Comparison of ENCODE assay signal across 9 cellular contexts in genomic region chr14:51202914-51203665, GRCh38. TPM values are rescaled to one million over a fixed set of nuclear protein-coding genes. Genes with fewer than 3 reads are reported as not detected.
A peak's percentile ranks its signal among the peaks of the same experiment; 100 is the strongest.
DNase-seq lines count a peak whose midpoint lies in the region; ATAC-seq and TF ChIP-seq lines count a peak whose summit lies in the region.
"Had no signal": no experiment of that assay in that cellular context is flagged by ENCODE, and none has a peak within 500 bp of the region (broad histone marks: within the 10 kb centered on the region; RNA-seq: fewer than 3 reads in every experiment).

No MANE protein-coding gene starts in this region.

- H4K8ac ChIP-seq in H9 (replicated peaks; ENCODE audit: insufficient read length, low read depth, low read length) = no peak overlapping the region

- no peak overlapping the region for H3K9ac ChIP-seq in H9 (ENCODE audit: extremely low read depth, insufficient read length, low read length)

- ATAC-seq in GM18909 (IDR thresholded peaks at IDR 0.05; ENCODE audit: poor library complexity, unreplicated experiment) (peak; percentile 72), HG03520 (IDR thresholded peaks at IDR 0.05; ENCODE audit: unreplicated experiment) (peak; percentile 39), heart left ventricle (no peak)
- peak; percentile 37 for ATAC-seq in stimulated activated naive CD8-positive, alpha-beta T cell treated with anti-CD3 and anti-CD28 coated beads, Interleukin-15, amount 100 ng/mL, for 72 hours
- no peak for ATAC-seq in activated CD4-positive, alpha-beta T cell treated with anti-CD3 and anti-CD28 coated beads for 36 hours
- ATAC-seq: activated T-helper 17 cell treated with anti-CD3 and anti-CD28 coated beads, Interleukin-2, amount 50 U/mL, for 72 hours had no signal

- peak overlapping the region in 1 of 3 experiments; percentile 54; a peak in 1 of 7 replicates for H3K27ac Mint-ChIP-seq in H9
- H3K27ac Mint-ChIP-seq in stimulated activated naive CD8-positive, alpha-beta T cell treated with anti-CD3 and anti-CD28 coated beads, Interleukin-15, amount 100 ng/mL, for 72 hours = no peak overlapping the region
- H3K27ac Mint-ChIP-seq in activated CD4-positive, alpha-beta T cell treated with anti-CD3 and anti-CD28 coated beads for 36 hours = no peak overlapping the region
- H3K27ac Mint-ChIP-seq: activated T-helper 17 cell treated with anti-CD3 and anti-CD28 coated beads, Interleukin-2, amount 50 U/mL, for 72 hours had no signal

- 0 out of 2 replicates have a peak, but pooled peaks cover 4% of the 10 kb centered on the region for H3K4me1 ChIP-seq in H9 (ENCODE audit: insufficient read depth, low read length)
- no peaks in the 10 kb centered on the region for H3K4me1 ChIP-seq in heart left ventricle

- no peaks in the 10 kb centered on the region for H3K27me3 Mint-ChIP-seq in H9 (ENCODE audit: low read depth)
- H3K27me3 Mint-ChIP-seq in stimulated activated naive CD8-positive, alpha-beta T cell treated with anti-CD3 and anti-CD28 coated beads, Interleukin-15, amount 100 ng/mL, for 72 hours = peaks cover 50% of the 10 kb centered on the region
- peaks cover 20% of the 10 kb centered on the region for H3K27me3 Mint-ChIP-seq in activated CD4-positive, alpha-beta T cell treated with anti-CD3 and anti-CD28 coated beads for 36 hours

- H4K5ac ChIP-seq in H9 (ENCODE audit: insufficient read length, low read depth, low read length) = no peak overlapping the region

- intact Hi-C loops in activated CD4-positive, alpha-beta T cell treated with anti-CD3 and anti-CD28 coated beads for 36 hours (cut with DNase I, micrococcal nuclease) = no loop called here
- intact Hi-C loops in heart left ventricle (cut with DNase I) = no loop called here

- H3K4me3 Mint-ChIP-seq in H9 = no peak overlapping the region
- no peak overlapping the region for H3K4me3 Mint-ChIP-seq in stimulated activated naive CD8-positive, alpha-beta T cell treated with anti-CD3 and anti-CD28 coated beads, Interleukin-15, amount 100 ng/mL, for 72 hours
- no peak overlapping the region for H3K4me3 Mint-ChIP-seq in activated CD4-positive, alpha-beta T cell treated with anti-CD3 and anti-CD28 coated beads for 36 hours
- H3K4me3 Mint-ChIP-seq: activated T-helper 17 cell treated with anti-CD3 and anti-CD28 coated beads, Interleukin-2, amount 50 U/mL, for 72 hours had no signal

- H3T11ph ChIP-seq in H9 (ENCODE audit: low read length) = no peak overlapping the region

- TF ChIP-seq CTCF in H9 (conservative IDR thresholded peaks at IDR 0.05) (peak; percentile 15; the same call in 1 of the 3 replicates), heart left ventricle (IDR thresholded peaks at IDR 0.05) (no peak)

- H2BK12ac ChIP-seq in H9 (ENCODE audit: insufficient read length, low read depth, low read length) = no peak overlapping the region

- no peak overlapping the region for H2BK20ac ChIP-seq in H9 (ENCODE audit: low read depth, low read length, poor library complexity, severe bottlenecking)

- H3K79me1 ChIP-seq in H9 (ENCODE audit: insufficient read depth, low read depth, low read length, poor library complexity, severe bottlenecking) = no peaks in the 10 kb centered on the region

- no peaks in the 10 kb centered on the region for H3K36me3 ChIP-seq in heart left ventricle

- no peak overlapping the region for H2AK5ac ChIP-seq in H9 (ENCODE audit: insufficient read length, low read length)

- no peak overlapping the region for H2AFZ ChIP-seq in H9 (ENCODE audit: low read length)

- H3K4me3 ChIP-seq in heart left ventricle = no peak overlapping the region

- no peak overlapping the region for H3K18ac ChIP-seq in H9 (ENCODE audit: insufficient read length, low read depth, low read length)

- H3K14ac ChIP-seq in H9 (ENCODE audit: insufficient read depth, low read length) = no peak overlapping the region

- no peak for TF ChIP-seq POLR2A in heart left ventricle (IDR thresholded peaks at IDR 0.05)

- H3K23ac ChIP-seq in H9 (ENCODE audit: insufficient read length, low read depth, low read length) = no peak overlapping the region

- H3K4me1 Mint-ChIP-seq in H9 = peaks cover 11 to 14% of the 10 kb centered on the region in 2 experiments
- no peaks in the 10 kb centered on the region for H3K4me1 Mint-ChIP-seq in stimulated activated naive CD8-positive, alpha-beta T cell treated with anti-CD3 and anti-CD28 coated beads, Interleukin-15, amount 100 ng/mL, for 72 hours
- H3K4me1 Mint-ChIP-seq in activated CD4-positive, alpha-beta T cell treated with anti-CD3 and anti-CD28 coated beads for 36 hours = no peaks in the 10 kb centered on the region
- H3K4me1 Mint-ChIP-seq: activated T-helper 17 cell treated with anti-CD3 and anti-CD28 coated beads, Interleukin-2, amount 50 U/mL, for 72 hours had no signal

- H3K27me3 ChIP-seq in H9 (ENCODE audit: insufficient read depth, low read length) = no peaks in the 10 kb centered on the region
- H3K27me3 ChIP-seq in heart left ventricle = peaks cover 0 to 4% (median 0%) of the 10 kb centered on the region in 9 donors

- no peak overlapping the region for H3K4me2 ChIP-seq in H9 (ENCODE audit: insufficient read depth, insufficient read length, low read length)

- DNase-seq in H9 (no peak), NK-92 (lab: John Stamatoyannopoulos, UW; ENCODE audit: unreplicated experiment) (no peak), heart left ventricle (no peak)
- no peak for DNase-seq in stimulated activated naive CD8-positive, alpha-beta T cell treated with anti-CD3 and anti-CD28 coated beads, Interleukin-15, amount 100 ng/mL, for 72 hours
- DNase-seq in activated CD4-positive, alpha-beta T cell treated with anti-CD3 and anti-CD28 coated beads for 36 hours = no peak
- DNase-seq: cortex of kidney had no signal

- H4K91ac ChIP-seq in H9 (ENCODE audit: insufficient read length, low read depth, low read length) = no peak overlapping the region

- POLR2A ChIA-PET in activated CD4-positive, alpha-beta T cell treated with anti-CD3 and anti-CD28 coated beads for 36 hours (lab: Charles Lee) = no interaction called here

- H3K27ac ChIP-seq in H9 (ENCODE audit: insufficient read length, low read depth, low read length) = no peak overlapping the region
- H3K27ac ChIP-seq in heart left ventricle = no peak overlapping the region

- H3K9me3 ChIP-seq in H9 (ENCODE audit: control insufficient read depth, low read depth, low read length) (no peaks in the 10 kb centered on the region), heart left ventricle (no peaks in the 10 kb centered on the region)

- CTCF ChIA-PET in activated CD4-positive, alpha-beta T cell treated with anti-CD3 and anti-CD28 coated beads for 36 hours (lab: Charles Lee) = no interaction called here

- H2BK15ac ChIP-seq in H9 (ENCODE audit: low read depth, low read length) = no peak overlapping the region

- H3K4ac ChIP-seq in H9 (ENCODE audit: low read depth, low read length) = no peak overlapping the region

- no peaks in the 10 kb centered on the region for H3K9me3 Mint-ChIP-seq in H9
- peaks cover 8 to 11% of the 10 kb centered on the region in 2 donors for H3K9me3 Mint-ChIP-seq in stimulated activated naive CD8-positive, alpha-beta T cell treated with anti-CD3 and anti-CD28 coated beads, Interleukin-15, amount 100 ng/mL, for 72 hours
- H3K9me3 Mint-ChIP-seq in activated CD4-positive, alpha-beta T cell treated with anti-CD3 and anti-CD28 coated beads for 36 hours (ENCODE audit: low read depth) = peaks cover 2% of the 10 kb centered on the region

- no peaks in the 10 kb centered on the region for H4K20me1 ChIP-seq in H9 (ENCODE audit: control insufficient read depth, insufficient read depth, insufficient read length)

- H3K79me2 ChIP-seq in H9 (ENCODE audit: insufficient read depth, low read length) = no peaks in the 10 kb centered on the region

- H3K56ac ChIP-seq in H9 (ENCODE audit: insufficient read length, low read depth, low read length) = no peak overlapping the region

- no peaks in the 10 kb centered on the region for H3K23me2 ChIP-seq in H9 (ENCODE audit: insufficient read length, low read depth, low read length, poor library complexity, severe bottlenecking)

- H2BK120ac ChIP-seq in H9 (ENCODE audit: low read depth, low read length, poor library complexity, severe bottlenecking) = no peak overlapping the region

- H2BK5ac ChIP-seq in H9 (ENCODE audit: insufficient read length, low read length) = no peak overlapping the region

- WGBS in H9 (ENCODE audit: extremely low coverage, insufficient read length, low lambda C conversion rate) = no CpG with 5 or more reads among the region's 5 CpGs
- 69 to 86% (median 81%) methylated on average over 5 of the region's 5 CpGs for WGBS in heart left ventricle, 4 donors

- no peaks in the 10 kb centered on the region for H3K36me3 Mint-ChIP-seq in H9 (ENCODE audit: insufficient read depth in 1 of 3, low read depth in 3 of 3)
- H3K36me3 Mint-ChIP-seq in activated CD4-positive, alpha-beta T cell treated with anti-CD3 and anti-CD28 coated beads for 36 hours (ENCODE audit: low read depth) = no peaks in the 10 kb centered on the region

RNA-seq across cellular contexts. Expression of gene TMX1, which starts 37.0 kb away (rescaled TPM):
- total RNA-seq in H9 (2021) = 83.5 and 87.3 TPM in 2 replicates
- total RNA-seq in activated CD4-positive, alpha-beta T cell treated with anti-CD3 and anti-CD28 coated beads for 36 hours = 10 to 100 TPM; 38.8 to 55.9 TPM
- total RNA-seq in heart left ventricle = 10 to 100 TPM in 4 of 9 donors, 1 to 10 TPM in 5; 6.1 to 18.6 (median 8.9) TPM
- 1 to 10 TPM; 3.2 to 9.4 TPM for polyA plus RNA-seq in heart left ventricle

Comparison
In these comparisons a context has a peak if more than half of its experiments do, and no peak if none do; other contexts are left out.
1. ATAC-seq: peak in GM18909 (single experiment), HG03520 (single experiment) and stimulated activated naive CD8-positive, alpha-beta T cell treated with anti-CD3 and anti-CD28 coated beads, Interleukin-15, amount 100 ng/mL, for 72 hours (single experiment); none in activated CD4-positive, alpha-beta T cell treated with anti-CD3 and anti-CD28 coated beads for 36 hours (single experiment) and heart left ventricle (0 of 4).